ENCODE assay signal across 15 cellular contexts in genomic region chr2:158573739-158574138, GRCh38.
A peak's percentile ranks its signal among the peaks of the same experiment; 100 is the strongest.
DNase-seq lines count a peak whose midpoint lies in the region; ATAC-seq and TF ChIP-seq lines count a peak whose summit lies in the region.
"Had no signal": no experiment of that assay in that cellular context is flagged by ENCODE, and none has a peak within 500 bp of the region (broad histone marks: within the 10 kb centered on the region; RNA-seq: fewer than 3 reads in every experiment).

No MANE protein-coding gene starts in this region.

- POLR2A ChIA-PET in MCF 10A (lab: Yijun Ruan, JAX): no interaction called here
- POLR2A ChIA-PET in activated CD4-positive, alpha-beta memory T cell treated with anti-CD3 and anti-CD28 coated beads, Interleukin-2, amount 10 ng/mL, durations not matched to agents 7 days and 5 days (lab: Charles Lee): no interaction called here

- no peaks in the 10 kb centered on the region for H3K4me1 ChIP-seq in mammary epithelial cell (ENCODE audit: insufficient read depth, low read length)
- no peaks in the 10 kb centered on the region for H3K4me1 ChIP-seq in Loucy (ENCODE audit: insufficient read depth, low read length, poor library complexity, severe bottlenecking)
- H3K4me1 ChIP-seq in upper lobe of right lung: no peaks in the 10 kb centered on the region
- H3K4me1 ChIP-seq: BLaER1 had no signal

- dilution Hi-C loops in mammary epithelial cell (cut with HindIII; ENCODE audit: low sequenced_read_pairs): no loop called here

- no peak overlapping the region for H3K4me3 Mint-ChIP-seq in MCF 10A (ENCODE audit: unreplicated experiment)
- H3K4me3 Mint-ChIP-seq in activated CD4-positive, alpha-beta memory T cell treated with anti-CD3 and anti-CD28 coated beads, Interleukin-2, amount 10 ng/mL, durations not matched to agents 7 days and 5 days: no peak overlapping the region

- intact Hi-C loops in MCF 10A (cut with micrococcal nuclease) (no loop called here), mammary epithelial cell (cut with micrococcal nuclease) (no loop called here), upper lobe of right lung (cut with DNase I) (no loop called here)

- no peaks in the 10 kb centered on the region for H3K9me2 ChIP-seq in Loucy (replicated peaks; ENCODE audit: low read depth, low read length)

- H3K27ac Mint-ChIP-seq in MCF 10A (ENCODE audit: low read depth, unreplicated experiment): no peak overlapping the region
- no peak overlapping the region for H3K27ac Mint-ChIP-seq in activated CD4-positive, alpha-beta memory T cell treated with anti-CD3 and anti-CD28 coated beads, Interleukin-2, amount 10 ng/mL, durations not matched to agents 7 days and 5 days

- peaks cover 2% of the 10 kb centered on the region for H3K79me2 ChIP-seq in mammary epithelial cell (ENCODE audit: insufficient read depth, low read length)
- H3K79me2 ChIP-seq in Loucy (ENCODE audit: insufficient read depth, low read length): no peaks in the 10 kb centered on the region

- ATAC-seq in upper lobe of right lung: peak; percentile 25

- no peak for TF ChIP-seq CTCF in MCF 10A (IDR thresholded peaks at IDR 0.05; ENCODE audit: unreplicated experiment)
- TF ChIP-seq CTCF in mammary epithelial cell (conservative IDR thresholded peaks at IDR 0.05 in 1 of 2, IDR thresholded peaks at IDR 0.05 in 1 of 2; ENCODE audit: extremely low read depth in 1 of 2, insufficient read depth in 1 of 2, low read depth in 1 of 2, low read length in 2 of 2): no peak
- TF ChIP-seq CTCF in Loucy (conservative IDR thresholded peaks at IDR 0.05; ENCODE audit: low read length): 0 out of 2 replicates have a peak, but pooled peaks have one; percentile 13
- peak; percentile 38 for TF ChIP-seq CTCF in epithelial cell of proximal tubule (conservative IDR thresholded peaks at IDR 0.05; ENCODE audit: low read depth, low read length)
- TF ChIP-seq CTCF in upper lobe of right lung (IDR thresholded peaks at IDR 0.05): no peak

- CTCF ChIA-PET in MCF 10A (lab: Yijun Ruan, JAX): interaction anchor here (0.6 to 1.4 kb wide), 4 partner anchors 12 to 718 kb away, joined by 3 to 6 read pairs (median 3); no protein-coding TSS in a partner anchor
- CTCF ChIA-PET in mammary epithelial cell (lab: Charles Lee; ENCODE audit: low non-redundant PET): no interaction called here
- CTCF ChIA-PET in activated CD4-positive, alpha-beta memory T cell treated with anti-CD3 and anti-CD28 coated beads, Interleukin-2, amount 10 ng/mL, durations not matched to agents 7 days and 5 days (lab: Charles Lee): no interaction called here

- H3K27me3 ChIP-seq in mammary epithelial cell (ENCODE audit: insufficient read depth, low read length): no peaks in the 10 kb centered on the region
- H3K27me3 ChIP-seq in Loucy (ENCODE audit: insufficient read depth, low read length, poor library complexity, severe bottlenecking): peaks cover 47% of the 10 kb centered on the region
- H3K27me3 ChIP-seq in upper lobe of right lung: no peaks in the 10 kb centered on the region
- H3K27me3 ChIP-seq: BLaER1 had no signal

- H3K9ac ChIP-seq in mammary epithelial cell (ENCODE audit: insufficient read depth, low read length): no peak overlapping the region
- no peak overlapping the region for H3K9ac ChIP-seq in Loucy (ENCODE audit: low read depth, low read length, poor library complexity, severe bottlenecking)
- H3K9ac ChIP-seq: BLaER1, GM23248 had no signal

- DNase-seq in MCF 10A (ENCODE audit: unreplicated experiment) (peak; percentile 2), mammary epithelial cell (no peak), epithelial cell of proximal tubule (ENCODE audit: low read depth) (no peak), upper lobe of right lung (no peak), NCI-H2227 treated with DMSO at 0.1 percent for 48 hours (lab: John Stamatoyannopoulos, UW) (no peak)
- no peak for DNase-seq in activated CD4-positive, alpha-beta memory T cell treated with anti-CD3 and anti-CD28 coated beads, Interleukin-2, amount 10 ng/mL, durations not matched to agents 7 days and 5 days
- no peak for DNase-seq in stimulated activated CD4-positive, alpha-beta T cell treated with anti-CD3 and anti-CD28 coated beads, Interleukin-12 subunit alpha, Interleukin-12 subunit beta, amount 100 ng/mL, for 4 hours
- DNase-seq: DMS153, GM23248, NCI-H2029, NCI-H526, OCI-M1 had no signal

- H3K4me3 ChIP-seq in mammary epithelial cell (replicated peaks in 1 of 3; ENCODE audit: insufficient read depth in 1 of 3, low read depth in 2 of 3, low read length in 3 of 3): no peak overlapping the region
- H3K4me3 ChIP-seq in Loucy (ENCODE audit: low read length, poor library complexity, severe bottlenecking): no peak overlapping the region
- H3K4me3 ChIP-seq in epithelial cell of proximal tubule (ENCODE audit: low read depth, low read length): no peak overlapping the region
- H3K4me3 ChIP-seq in upper lobe of right lung: no peak overlapping the region
- H3K4me3 ChIP-seq: BLaER1, GM23248 had no signal

- H3K9me3 Mint-ChIP-seq in MCF 10A (ENCODE audit: unreplicated experiment): no peaks in the 10 kb centered on the region
- no peaks in the 10 kb centered on the region for H3K9me3 Mint-ChIP-seq in activated CD4-positive, alpha-beta memory T cell treated with anti-CD3 and anti-CD28 coated beads, Interleukin-2, amount 10 ng/mL, durations not matched to agents 7 days and 5 days

- BruUV-seq in MCF 10A (replicated peaks; lab: Mats Ljungman, UMichigan): no TSS peak
- no TSS peak for BruUV-seq in mammary epithelial cell (replicated peaks; lab: Mats Ljungman, UMichigan)

- in situ Hi-C loops in mammary epithelial cell (cut with MboI; ENCODE audit: low sequenced_read_pairs in 2 of 2): no loop called here

- no peak overlapping the region for H2AFZ ChIP-seq in mammary epithelial cell (ENCODE audit: low read depth, low read length)
- no peak overlapping the region for H2AFZ ChIP-seq in Loucy (ENCODE audit: low read length)
- H2AFZ ChIP-seq: GM23248 had no signal

- H3K27ac ChIP-seq in mammary epithelial cell (ENCODE audit: insufficient read depth, low read depth, low read length): no peak overlapping the region
- H3K27ac ChIP-seq in upper lobe of right lung: no peak overlapping the region
- H3K27ac ChIP-seq: 22Rv1, BLaER1, GM23248 had no signal

- WGBS in mammary epithelial cell (ENCODE audit: low coverage, missing lambda C conversion rate): 92% methylated on average over 1 of the region's 1 CpG

- no peaks in the 10 kb centered on the region for H4K20me1 ChIP-seq in mammary epithelial cell (ENCODE audit: insufficient read depth, low read length)
- peaks cover 17% of the 10 kb centered on the region for H4K20me1 ChIP-seq in Loucy (ENCODE audit: insufficient read depth, low read length, poor library complexity, severe bottlenecking)
- H4K20me1 ChIP-seq: BLaER1 had no signal

- no peaks in the 10 kb centered on the region for H3K36me3 ChIP-seq in mammary epithelial cell (ENCODE audit: insufficient read depth, low read length)
- no peaks in the 10 kb centered on the region for H3K36me3 ChIP-seq in Loucy (ENCODE audit: insufficient read depth, low read length)
- H3K36me3 ChIP-seq in upper lobe of right lung: no peaks in the 10 kb centered on the region
- H3K36me3 ChIP-seq: BLaER1 had no signal

- no peak overlapping the region for H3K4me2 ChIP-seq in mammary epithelial cell (ENCODE audit: insufficient read depth, low read depth, low read length)
- H3K4me2 ChIP-seq in Loucy (ENCODE audit: low read depth, low read length, poor library complexity, severe bottlenecking): no peak overlapping the region
- H3K4me2 ChIP-seq: BLaER1 had no signal

- H3K4me1 Mint-ChIP-seq in MCF 10A (ENCODE audit: insufficient read depth, unreplicated experiment): no peaks in the 10 kb centered on the region
- no peaks in the 10 kb centered on the region for H3K4me1 Mint-ChIP-seq in activated CD4-positive, alpha-beta memory T cell treated with anti-CD3 and anti-CD28 coated beads, Interleukin-2, amount 10 ng/mL, durations not matched to agents 7 days and 5 days

- no peaks in the 10 kb centered on the region for H3K27me3 Mint-ChIP-seq in MCF 10A (ENCODE audit: insufficient read depth, unreplicated experiment)
- no peaks in the 10 kb centered on the region for H3K27me3 Mint-ChIP-seq in activated CD4-positive, alpha-beta memory T cell treated with anti-CD3 and anti-CD28 coated beads, Interleukin-2, amount 10 ng/mL, durations not matched to agents 7 days and 5 days

- no peaks in the 10 kb centered on the region for H3F3A ChIP-seq in Loucy (ENCODE audit: low read depth)

- H3K9me3 ChIP-seq in mammary epithelial cell (replicated peaks; ENCODE audit: insufficient read depth, low read length) (no peaks in the 10 kb centered on the region), Loucy (ENCODE audit: insufficient read depth, low read depth, low read length) (peaks cover 11% of the 10 kb centered on the region; the same call in 1 of the 2 replicates), upper lobe of right lung (no peaks in the 10 kb centered on the region)

- peaks cover 6% of the 10 kb centered on the region for H3K36me3 Mint-ChIP-seq in MCF 10A (ENCODE audit: insufficient read depth, unreplicated experiment)
- no peaks in the 10 kb centered on the region for H3K36me3 Mint-ChIP-seq in activated CD4-positive, alpha-beta memory T cell treated with anti-CD3 and anti-CD28 coated beads, Interleukin-2, amount 10 ng/mL, durations not matched to agents 7 days and 5 days (ENCODE audit: low read depth)

Comparison
In these comparisons a context has a peak if more than half of its experiments do, and no peak if none do; other contexts are left out.
1. CTCF ChIP-seq: peak in Loucy (single experiment) and epithelial cell of proximal tubule (single experiment); none in MCF 10A (single experiment), mammary epithelial cell (0 of 2) and upper lobe of right lung (single experiment).